1 cellular context compared by ENCODE assay signal in the genomic region with DNA sequence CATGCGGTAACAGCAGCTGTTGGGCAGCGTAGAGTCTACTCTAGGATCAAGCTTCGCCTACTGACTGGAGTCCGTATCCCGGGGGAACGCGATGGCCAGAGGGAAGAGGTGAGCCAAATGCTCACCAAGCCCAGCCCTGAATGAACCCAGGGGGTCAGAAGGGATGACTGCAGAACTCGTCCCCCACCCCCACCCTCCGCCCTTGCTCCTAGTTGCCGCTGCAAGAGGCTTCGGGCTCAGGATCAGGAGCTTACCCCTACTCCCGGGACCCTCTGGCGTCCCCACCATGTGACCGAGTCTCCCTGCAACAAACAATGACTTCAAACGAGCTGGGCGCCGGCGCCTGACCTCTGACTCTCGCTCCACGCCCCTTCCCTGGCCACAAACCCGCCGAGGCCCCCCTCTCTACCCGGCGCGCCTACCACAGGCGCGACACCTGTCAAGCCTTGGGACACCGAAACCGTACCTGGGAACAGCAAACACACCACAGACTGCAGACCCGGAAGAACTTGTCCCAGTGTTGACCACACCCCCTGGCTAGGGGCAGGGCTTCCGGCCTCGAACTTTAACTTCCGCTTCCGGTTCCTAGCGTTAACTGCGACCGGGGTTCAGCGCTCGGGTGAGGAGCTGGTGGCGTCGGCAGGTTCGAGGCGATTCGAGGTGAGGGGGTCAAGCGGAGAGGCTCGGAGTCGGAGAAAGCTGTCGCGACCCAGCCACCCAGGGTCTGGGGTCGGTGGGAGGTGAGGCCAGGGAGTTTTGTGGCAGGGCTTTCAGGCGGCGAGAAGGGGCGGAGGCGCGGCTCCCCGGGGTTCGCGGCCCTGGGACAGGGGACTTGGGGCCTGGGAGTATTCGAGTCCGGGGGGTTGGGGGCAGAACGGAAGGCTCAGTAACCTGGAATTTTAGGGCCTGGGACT.
TF ChIP-seq lines count a peak whose summit lies in the region.

A gene (plus strand): TSS at position 594 of the 914 bp plus-strand sequence. CDS start 420 bp downstream, outside the sequence.

TF ChIP-seq in HEK293, 187 proteins besides CTCF, POLR2A, EP300 and RAD21 (continued from another document):
- TF ChIP-seq, protein P1, sequence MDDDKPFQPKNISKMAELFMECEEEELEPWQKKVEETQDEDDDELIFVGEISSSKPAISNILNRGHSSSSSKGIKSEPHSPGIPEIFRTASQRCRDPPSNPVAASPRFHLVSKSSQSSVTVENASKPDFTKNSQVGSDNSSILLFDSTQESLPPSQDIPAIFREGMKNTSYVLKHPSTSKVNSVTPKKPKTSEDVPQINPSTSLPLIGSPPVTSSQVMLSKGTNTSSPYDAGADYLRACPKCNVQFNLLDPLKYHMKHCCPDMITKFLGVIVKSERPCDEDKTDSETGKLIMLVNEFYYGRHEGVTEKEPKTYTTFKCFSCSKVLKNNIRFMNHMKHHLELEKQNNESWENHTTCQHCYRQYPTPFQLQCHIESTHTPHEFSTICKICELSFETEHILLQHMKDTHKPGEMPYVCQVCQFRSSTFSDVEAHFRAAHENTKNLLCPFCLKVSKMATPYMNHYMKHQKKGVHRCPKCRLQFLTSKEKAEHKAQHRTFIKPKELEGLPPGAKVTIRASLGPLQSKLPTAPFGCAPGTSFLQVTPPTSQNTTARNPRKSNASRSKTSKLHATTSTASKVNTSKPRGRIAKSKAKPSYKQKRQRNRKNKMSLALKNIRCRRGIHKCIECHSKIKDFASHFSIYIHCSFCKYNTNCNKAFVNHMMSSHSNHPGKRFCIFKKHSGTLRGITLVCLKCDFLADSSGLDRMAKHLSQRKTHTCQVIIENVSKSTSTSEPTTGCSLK (tag by site-specific recombination; IDR thresholded peaks at IDR 0.05): no peak
- TF ChIP-seq ZFP69B (tag by site-specific recombination; IDR thresholded peaks at IDR 0.05): 0 out of 2 replicates have a peak, but pooled peaks have one; percentile 10
- TF ChIP-seq, protein P2, sequence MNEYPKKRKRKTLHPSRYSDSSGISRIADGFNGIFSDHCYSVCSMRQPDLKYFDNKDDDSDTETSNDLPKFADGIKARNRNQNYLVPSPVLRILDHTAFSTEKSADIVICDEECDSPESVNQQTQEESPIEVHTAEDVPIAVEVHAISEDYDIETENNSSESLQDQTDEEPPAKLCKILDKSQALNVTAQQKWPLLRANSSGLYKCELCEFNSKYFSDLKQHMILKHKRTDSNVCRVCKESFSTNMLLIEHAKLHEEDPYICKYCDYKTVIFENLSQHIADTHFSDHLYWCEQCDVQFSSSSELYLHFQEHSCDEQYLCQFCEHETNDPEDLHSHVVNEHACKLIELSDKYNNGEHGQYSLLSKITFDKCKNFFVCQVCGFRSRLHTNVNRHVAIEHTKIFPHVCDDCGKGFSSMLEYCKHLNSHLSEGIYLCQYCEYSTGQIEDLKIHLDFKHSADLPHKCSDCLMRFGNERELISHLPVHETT (tag by site-specific recombination; IDR thresholded peaks at IDR 0.05): no peak
- TF ChIP-seq, protein P3, sequence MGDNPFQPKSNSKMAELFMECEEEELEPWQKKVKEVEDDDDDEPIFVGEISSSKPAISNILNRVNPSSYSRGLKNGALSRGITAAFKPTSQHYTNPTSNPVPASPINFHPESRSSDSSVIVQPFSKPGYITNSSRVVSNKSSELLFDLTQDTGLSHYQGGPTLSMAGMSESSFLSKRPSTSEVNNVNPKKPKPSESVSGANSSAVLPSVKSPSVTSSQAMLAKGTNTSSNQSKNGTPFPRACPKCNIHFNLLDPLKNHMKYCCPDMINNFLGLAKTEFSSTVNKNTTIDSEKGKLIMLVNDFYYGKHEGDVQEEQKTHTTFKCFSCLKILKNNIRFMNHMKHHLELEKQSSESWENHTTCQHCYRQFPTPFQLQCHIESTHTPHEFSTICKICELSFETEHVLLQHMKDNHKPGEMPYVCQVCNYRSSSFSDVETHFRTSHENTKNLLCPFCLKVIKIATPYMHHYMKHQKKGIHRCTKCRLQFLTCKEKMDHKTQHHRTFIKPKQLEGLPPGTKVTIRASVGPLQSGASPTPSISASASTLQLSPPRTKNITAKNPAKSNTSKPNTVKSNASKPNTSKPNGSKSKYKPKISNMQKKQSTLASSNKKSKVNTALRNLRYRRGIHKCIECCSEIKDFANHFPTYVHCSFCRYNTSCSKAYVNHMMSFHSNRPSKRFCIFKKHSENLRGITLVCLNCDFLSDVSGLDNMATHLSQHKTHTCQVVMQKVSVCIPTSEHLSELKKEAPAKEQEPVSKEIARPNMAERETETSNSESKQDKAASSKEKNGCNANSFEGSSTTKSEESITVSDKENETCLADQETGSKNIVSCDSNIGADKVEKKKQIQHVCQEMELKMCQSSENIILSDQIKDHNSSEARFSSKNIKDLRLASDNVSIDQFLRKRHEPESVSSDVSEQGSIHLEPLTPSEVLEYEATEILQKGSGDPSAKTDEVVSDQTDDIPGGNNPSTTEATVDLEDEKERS (tag by site-specific recombination; IDR thresholded peaks at IDR 0.05): no peak
